1 cellular context compared by ENCODE assay signal in the genomic region with DNA sequence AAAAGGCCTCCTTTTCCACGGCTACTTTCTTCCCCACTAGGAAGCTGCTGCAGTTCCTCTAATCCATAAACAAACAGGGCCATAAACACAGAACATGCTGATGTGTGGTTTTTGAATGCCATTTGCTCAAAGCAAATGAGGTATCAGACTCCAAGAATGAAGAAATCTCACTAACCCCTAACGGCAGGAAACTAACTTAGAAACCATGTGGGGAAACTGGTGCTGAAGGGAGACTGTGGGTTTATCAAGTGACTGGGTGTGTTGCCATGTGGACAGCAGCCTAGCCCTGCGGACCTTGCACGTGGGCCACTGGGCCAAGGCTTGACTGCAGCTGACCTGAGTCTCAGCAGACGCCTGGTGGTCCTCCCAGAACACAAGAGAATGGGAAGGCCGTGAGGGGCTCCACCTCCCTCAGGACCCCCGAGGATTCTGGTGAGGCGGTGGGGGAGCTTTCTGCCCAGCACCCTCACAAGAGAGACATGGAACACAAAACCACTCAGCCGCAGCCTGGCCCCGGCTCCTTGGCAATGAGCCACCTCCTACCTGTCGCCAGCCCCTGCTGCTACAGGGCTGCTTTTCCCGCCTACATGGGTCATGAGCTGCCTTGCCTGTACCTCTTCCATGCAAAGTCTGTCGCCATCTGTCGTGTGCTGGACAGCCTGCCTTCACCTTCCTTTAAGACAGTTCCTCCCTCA.
TF ChIP-seq lines count a peak whose summit lies in the region.

No MANE protein-coding gene starts in this region.

TF ChIP-seq in liver, 16 proteins besides CTCF, POLR2A, EP300 and RAD21 (continued from another document):
- TF ChIP-seq, protein P1, sequence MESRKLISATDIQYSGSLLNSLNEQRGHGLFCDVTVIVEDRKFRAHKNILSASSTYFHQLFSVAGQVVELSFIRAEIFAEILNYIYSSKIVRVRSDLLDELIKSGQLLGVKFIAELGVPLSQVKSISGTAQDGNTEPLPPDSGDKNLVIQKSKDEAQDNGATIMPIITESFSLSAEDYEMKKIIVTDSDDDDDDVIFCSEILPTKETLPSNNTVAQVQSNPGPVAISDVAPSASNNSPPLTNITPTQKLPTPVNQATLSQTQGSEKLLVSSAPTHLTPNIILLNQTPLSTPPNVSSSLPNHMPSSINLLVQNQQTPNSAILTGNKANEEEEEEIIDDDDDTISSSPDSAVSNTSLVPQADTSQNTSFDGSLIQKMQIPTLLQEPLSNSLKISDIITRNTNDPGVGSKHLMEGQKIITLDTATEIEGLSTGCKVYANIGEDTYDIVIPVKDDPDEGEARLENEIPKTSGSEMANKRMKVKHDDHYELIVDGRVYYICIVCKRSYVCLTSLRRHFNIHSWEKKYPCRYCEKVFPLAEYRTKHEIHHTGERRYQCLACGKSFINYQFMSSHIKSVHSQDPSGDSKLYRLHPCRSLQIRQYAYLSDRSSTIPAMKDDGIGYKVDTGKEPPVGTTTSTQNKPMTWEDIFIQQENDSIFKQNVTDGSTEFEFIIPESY (IDR thresholded peaks at IDR 0.05) = no peak
- TF ChIP-seq ATF3 (IDR thresholded peaks at IDR 0.05) (no peak), HNF4G (IDR thresholded peaks at IDR 0.05) (no peak), NR2F2 (IDR thresholded peaks at IDR 0.05) (no peak), SP1 (IDR thresholded peaks at IDR 0.05) (no peak), GABPA (IDR thresholded peaks at IDR 0.05 in 1 of 2, conservative IDR thresholded peaks at IDR 0.05 in 1 of 2) (no peak), JUND (IDR thresholded peaks at IDR 0.05) (no peak), RXRA (IDR thresholded peaks at IDR 0.05) (peak in 1 of 2 donors; percentile 42), YY1 (IDR thresholded peaks at IDR 0.05) (no peak)
- TF ChIP-seq, protein P2, sequence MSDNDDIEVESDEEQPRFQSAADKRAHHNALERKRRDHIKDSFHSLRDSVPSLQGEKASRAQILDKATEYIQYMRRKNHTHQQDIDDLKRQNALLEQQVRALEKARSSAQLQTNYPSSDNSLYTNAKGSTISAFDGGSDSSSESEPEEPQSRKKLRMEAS (IDR thresholded peaks at IDR 0.05) = no peak
